ENCODE assay signal across 12 cellular contexts in the genomic region with DNA sequence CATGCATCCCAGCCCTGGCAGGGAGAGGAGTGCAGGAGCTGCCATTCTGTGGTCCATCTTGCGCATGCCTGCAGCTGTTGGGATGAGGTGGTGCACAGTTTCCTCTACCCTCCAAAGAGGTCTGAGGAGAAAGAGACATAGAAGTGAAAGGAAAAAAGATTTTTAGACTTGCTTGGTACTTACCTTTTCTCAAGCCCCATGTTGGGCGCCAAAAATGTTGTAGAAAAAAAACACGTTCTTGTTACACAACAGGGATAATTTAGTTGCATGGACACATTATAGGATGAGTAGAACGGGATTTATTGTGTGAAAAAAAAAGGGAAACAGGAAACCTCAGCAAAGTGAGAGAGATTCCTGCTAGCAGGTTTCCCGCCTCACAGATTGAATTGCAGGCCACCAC.
A peak's percentile ranks its signal among the peaks of the same experiment; 100 is the strongest.
DNase-seq lines count a peak whose midpoint lies in the region; ATAC-seq and TF ChIP-seq lines count a peak whose summit lies in the region.
"Had no signal": no experiment of that assay in that cellular context is flagged by ENCODE, and none has a peak within 500 bp of the region (broad histone marks: within the 10 kb centered on the region; RNA-seq: fewer than 3 reads in every experiment).

No MANE protein-coding gene starts in this region.

- no peaks in the 10 kb centered on the region for H3K27me3 ChIP-seq in SJCRH30

- H3K4me3 ChIP-seq in SJCRH30 (no peak overlapping the region), fibroblast of the aortic adventitia (ENCODE audit: low read depth, low read length) (no peak overlapping the region)

- ATAC-seq in GM19328 (IDR thresholded peaks at IDR 0.05; ENCODE audit: unreplicated experiment) (no peak), GM21447 (IDR thresholded peaks at IDR 0.05; ENCODE audit: unreplicated experiment) (no peak)
- ATAC-seq: natural killer cell had no signal

- DNase-seq in stimulated activated CD4-positive, alpha-beta T cell treated with anti-CD3 and anti-CD28 coated beads, Interleukin-4, amount 100 ng/mL, for 1 hour = peak; percentile 3
- DNase-seq in stimulated activated CD4-positive, alpha-beta T cell treated with anti-CD3 and anti-CD28 coated beads, Interleukin-2, amount 100 ng/mL, for 48 hours = no peak
- DNase-seq in SJCRH30 = peak; percentile 26 to 29
- DNase-seq in fibroblast of the aortic adventitia (ENCODE audit: low read depth) = peak; percentile 48
- no peak for DNase-seq in cerebellar nuclear complex (lab: John Stamatoyannopoulos, UW)
- DNase-seq: activated B cell treated with CpG ODN at 0.5 μM for 24 hours; activated effector memory CD4-positive, alpha-beta T cell treated with anti-CD3 and anti-CD28 coated beads, Interleukin-2, amount 50 U/mL, for 16 hours; natural killer cell; SHP77 treated with DMSO at 0.1 percent for 48 hours had no signal

- no peak for TF ChIP-seq CTCF in fibroblast of the aortic adventitia (IDR thresholded peaks at IDR 0.05; ENCODE audit: insufficient read depth, low read length)

- peaks cover 20% of the 10 kb centered on the region for H3K9me3 ChIP-seq in SJCRH30 (replicated peaks)

- no peaks in the 10 kb centered on the region for H3K4me1 ChIP-seq in SJCRH30

- H3K27ac ChIP-seq in SJCRH30 (no peak overlapping the region), temporal lobe (ENCODE audit: low read depth, low read length) (peak overlapping the region; percentile 31)

- H3K36me3 ChIP-seq in SJCRH30 = peaks cover 18% of the 10 kb centered on the region

Comparison
In these comparisons a context has a peak if more than half of its experiments do, and no peak if none do; other contexts are left out.
1. DNase-seq: peak in stimulated activated CD4-positive, alpha-beta T cell treated with anti-CD3 and anti-CD28 coated beads, Interleukin-4, amount 100 ng/mL, for 1 hour (single experiment), SJCRH30 (2 of 2) and fibroblast of the aortic adventitia (single experiment); none in stimulated activated CD4-positive, alpha-beta T cell treated with anti-CD3 and anti-CD28 coated beads, Interleukin-2, amount 100 ng/mL, for 48 hours (0 of 2) and cerebellar nuclear complex (0 of 2).